ENCODE assay signal across 8 cellular contexts in genomic region chr15:28885630-28886430, GRCh38. TPM values are rescaled to one million over a fixed set of nuclear protein-coding genes. Genes with fewer than 3 reads are reported as not detected.
DNase-seq lines count a peak whose midpoint lies in the region; ATAC-seq and TF ChIP-seq lines count a peak whose summit lies in the region.

TSS of gene APBA2 (plus strand) at chr15:28885974. CDS start at chr15:29053885, 167,911 bp downstream.

- no peak for ATAC-seq in HG03280 (IDR thresholded peaks at IDR 0.05; ENCODE audit: unreplicated experiment)
- ATAC-seq in GM21737 (IDR thresholded peaks at IDR 0.05; ENCODE audit: unreplicated experiment), result no peak

- H3K27me3 ChIP-seq in ectodermal cell (ENCODE audit: control insufficient read depth, insufficient read depth, low read length, poor library complexity, severe bottlenecking) (peaks cover 5% of the 10 kb centered on the region), testis (no peaks in the 10 kb centered on the region)

- DNase-seq in stimulated activated naive CD4-positive, alpha-beta T cell (lab: John Stamatoyannopoulos, UW), result peak in 5 of 6 experiments; percentile 42 to 74 (median 67)
- no peak for DNase-seq in stimulated activated naive CD4-positive, alpha-beta T cell treated with Interleukin-2 at 50 U/mL for 16 hours (lab: John Stamatoyannopoulos, UW)
- peak; percentile 51 for DNase-seq in activated CD4-positive, alpha-beta T cell treated with anti-CD3 and anti-CD28 coated beads, Interleukin-2, amount 50 U/mL, for 1 hour
- peak; percentile 32 for DNase-seq in testis

- WGBS in ectodermal cell, 2 experiments, result 0% methylated on average over 109 of the region's 109 CpGs
- WGBS in mesodermal cell (ENCODE audit: insufficient coverage in 2 of 2), 2 experiments, result 0% methylated on average over 50 to 74 of the region's 109 CpGs
- 0% methylated on average over 38 of the region's 109 CpGs; no CpG with 5 or more reads in 1 of the 2 donors for WGBS in testis, 2 donors

- peak within 1 kb of the TSS; percentile 26 for H3K27ac ChIP-seq in ectodermal cell (ENCODE audit: insufficient read depth, low read depth, low read length, poor library complexity, severe bottlenecking)
- H3K27ac ChIP-seq in mesodermal cell (ENCODE audit: low read depth, low read length, severe bottlenecking), result no peak within 1 kb of the TSS
- no peak within 1 kb of the TSS for H3K27ac ChIP-seq in testis

- H3K4me1 ChIP-seq in ectodermal cell (ENCODE audit: control insufficient read depth, insufficient read depth, low read length), result peaks cover 31% of the 10 kb centered on the region
- peaks cover 9% of the 10 kb centered on the region for H3K4me1 ChIP-seq in mesodermal cell (ENCODE audit: control insufficient read depth, insufficient read depth, low read length, poor library complexity, severe bottlenecking)
- H3K4me1 ChIP-seq in testis, result peaks cover 4% of the 10 kb centered on the region

- TF ChIP-seq POLR2A in testis (IDR thresholded peaks at IDR 0.05), result no peak

- H3K36me3 ChIP-seq in ectodermal cell (ENCODE audit: control insufficient read depth, insufficient read depth, low read length), result no peaks in the 10 kb centered on the region
- H3K36me3 ChIP-seq in mesodermal cell (ENCODE audit: control insufficient read depth, insufficient read depth, low read length), result no peaks in the 10 kb centered on the region
- H3K36me3 ChIP-seq in testis (ENCODE audit: low read depth, missing control alignments), result no peaks in the 10 kb centered on the region

- H3K4me3 ChIP-seq in ectodermal cell (ENCODE audit: insufficient read depth, low read depth, low read length), result peak within 1 kb of the TSS; percentile 66
- peak within 1 kb of the TSS; percentile 53 for H3K4me3 ChIP-seq in mesodermal cell (ENCODE audit: extremely low read depth, insufficient read depth, low read length, poor library complexity, severe bottlenecking)
- H3K4me3 ChIP-seq in testis, result peak within 1 kb of the TSS; percentile 51 to 65

- no peaks in the 10 kb centered on the region for H3K9me3 ChIP-seq in ectodermal cell (ENCODE audit: control insufficient read depth, low read length)
- H3K9me3 ChIP-seq in mesodermal cell (ENCODE audit: control insufficient read depth, low read length), result no peaks in the 10 kb centered on the region
- no peaks in the 10 kb centered on the region for H3K9me3 ChIP-seq in testis

- intact Hi-C loops in testis (cut with DNase I; ENCODE audit: low total_unique reads), result no loop called here

- no peak for TF ChIP-seq CTCF in testis (IDR thresholded peaks at IDR 0.05)

RNA-seq across cellular contexts. Expression of gene APBA2, which starts in this region (rescaled TPM):
- 77.3 TPM for polyA plus RNA-seq in ectodermal cell (2013, experiment 1 of 4)
- polyA plus RNA-seq in ectodermal cell (2013, experiment 2 of 4), result 72.2 TPM
- polyA plus RNA-seq in ectodermal cell (2013, experiment 3 of 4), result 58.2 TPM
- 62.1 TPM for polyA plus RNA-seq in ectodermal cell (2013, experiment 4 of 4)
- polyA plus RNA-seq in mesodermal cell (2013, experiment 1 of 2), result 25.7 TPM
- polyA plus RNA-seq in mesodermal cell (2013, experiment 2 of 2), result 18.6 TPM
- 10 to 100 TPM; 29.5 to 37.7 TPM for total RNA-seq in testis
- polyA plus RNA-seq in testis (ENCODE audit: insufficient read depth, low read depth, low replicate concordance), result 18.5 TPM
